ENCODE assay signal across 24 cellular contexts in the genomic region with DNA sequence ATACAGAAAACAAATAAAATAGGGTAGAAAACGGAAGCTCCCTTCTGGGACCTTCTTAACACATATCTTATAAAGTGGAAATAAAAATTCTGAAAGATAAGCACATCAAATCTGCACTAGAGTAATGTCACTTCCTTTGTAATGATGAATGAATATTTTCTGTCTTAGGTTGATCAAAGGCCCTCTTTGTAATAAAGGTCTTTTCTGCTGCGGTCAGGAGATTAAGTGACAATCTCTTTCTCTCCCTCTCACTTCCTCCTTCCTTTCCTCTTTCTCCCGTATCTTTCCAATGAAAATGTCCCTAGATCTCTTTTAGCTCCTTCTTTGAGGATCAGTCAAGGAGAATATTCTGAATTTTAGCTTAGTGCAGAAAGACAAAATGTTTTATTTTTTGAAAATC.
"Had no signal": no experiment of that assay in that cellular context is flagged by ENCODE, and none has a peak within 500 bp of the region (broad histone marks: within the 10 kb centered on the region; RNA-seq: fewer than 3 reads in every experiment).

No MANE protein-coding gene starts in this region.

- H3K9me3 ChIP-seq: ascending aorta, body of pancreas had no signal

- ATAC-seq: activated T-cell treated with anti-CD3 and anti-CD28 coated beads, Interleukin-2, amount 50 U/mL, for 72 hours; body of pancreas; T-cell; WTC11 had no signal

- H3K27ac ChIP-seq: ascending aorta, body of pancreas, SK-N-MC had no signal

- H3K27me3 Mint-ChIP-seq: IgD-negative memory B cell, T-cell had no signal

- H3K9me3 Mint-ChIP-seq: activated T-cell treated with anti-CD3 and anti-CD28 coated beads, Interleukin-2, amount 50 U/mL, for 72 hours; IgD-negative memory B cell; T-cell; WTC11 had no signal

- DNase-seq: activated CD4-positive, alpha-beta T cell treated with anti-CD3 and anti-CD28 coated beads for 48 hours; activated CD4-positive, alpha-beta T cell treated with anti-CD3 and anti-CD28 coated beads, Interleukin-2, amount 50 U/mL, for 4 hours; activated CD4-positive, CD25-positive, alpha-beta regulatory T cell treated with anti-CD3 and anti-CD28 coated beads, Interleukin-2, amount 50 U/mL, for 72 hours; activated CD8-positive, alpha-beta memory T cell treated with anti-CD3 and anti-CD28 coated beads for 24 hours; activated naive CD4-positive, alpha-beta T cell treated with anti-CD3 and anti-CD28 coated beads, Interleukin-2, amount 50 U/mL, for 16 hours; activated T-cell treated with anti-CD3 and anti-CD28 coated beads, Interleukin-2, amount 50 U/mL, for 72 hours; amniotic stem cell; body of pancreas; central memory CD4-positive, alpha-beta T cell; KG1; NCI-H1092 treated with DMSO at 0.1 percent for 48 hours; NCI-H1436; NCI-H1694 treated with DMSO at 0.1 percent for 48 hours; NCI-H2029 treated with DMSO at 0.1 percent for 48 hours; NCI-H345; NCI-H510A treated with DMSO at 0.1 percent for 48 hours; NCI-H69; NK-92 treated with Interleukin-12 subunit alpha and Interleukin-12 subunit beta, amount 100 ng/mL, for 24 hours; SIG-M5; T-cell had no signal

- H3K27me3 ChIP-seq: ascending aorta, body of pancreas had no signal

- H3K4me3 Mint-ChIP-seq: activated T-cell treated with anti-CD3 and anti-CD28 coated beads, Interleukin-2, amount 50 U/mL, for 72 hours; T-cell; WTC11 had no signal

- H3K27ac Mint-ChIP-seq: activated T-cell treated with anti-CD3 and anti-CD28 coated beads, Interleukin-2, amount 50 U/mL, for 72 hours; IgD-negative memory B cell; T-cell; WTC11 had no signal

- H3K4me3 ChIP-seq: ascending aorta, body of pancreas, SK-N-MC had no signal

- H3K4me1 ChIP-seq: ascending aorta, body of pancreas had no signal
